ENCODE assay signal across 20 cellular contexts in genomic region chr3:132285620-132285945, GRCh38. TPM values are rescaled to one million over a fixed set of nuclear protein-coding genes. Genes with fewer than 3 reads are reported as not detected.
DNase-seq lines count a peak whose midpoint lies in the region; ATAC-seq and TF ChIP-seq lines count a peak whose summit lies in the region.
"Had no signal": no experiment of that assay in that cellular context is flagged by ENCODE, and none has a peak within 500 bp of the region (broad histone marks: within the 10 kb centered on the region; RNA-seq: fewer than 3 reads in every experiment).

No MANE protein-coding gene starts in this region.

- H3K36me3 ChIP-seq in body of pancreas (replicated peaks in 1 of 2; ENCODE audit: insufficient read depth in 1 of 2, low read depth in 2 of 2): no peaks in the 10 kb centered on the region
- H3K36me3 ChIP-seq in left lung: no peaks in the 10 kb centered on the region
- H3K36me3 ChIP-seq: adrenal gland had no signal

- ATAC-seq in body of pancreas: peak; percentile 92
- peak; percentile 13 for ATAC-seq in left lung
- ATAC-seq: activated CD8-positive, alpha-beta T cell treated with anti-CD3 and anti-CD28 coated beads for 36 hours; PC-3; SK-N-SH treated with all-trans-retinoic acid at 6 μM for 48 hours had no signal

- no peak for TF ChIP-seq CTCF in Calu3 (IDR thresholded peaks at IDR 0.05; ENCODE audit: unreplicated experiment)
- TF ChIP-seq CTCF in body of pancreas (IDR thresholded peaks at IDR 0.05): no peak
- TF ChIP-seq CTCF in left lung (IDR thresholded peaks at IDR 0.05): no peak

- 11 to 17% methylated on average over 2 of the region's 2 CpGs for WGBS in body of pancreas, 2 donors

- H3K27ac ChIP-seq in body of pancreas: peak overlapping the region in 3 of 4 donors; percentile 31 to 60 (median 42)
- peak overlapping the region in 1 of 2 donors; percentile 94 for H3K27ac ChIP-seq in left lung
- H3K27ac ChIP-seq: adrenal gland had no signal

- H3K27me3 Mint-ChIP-seq in Calu3 (ENCODE audit: unreplicated experiment): no peaks in the 10 kb centered on the region
- peaks cover 7% of the 10 kb centered on the region for H3K27me3 Mint-ChIP-seq in activated naive CD4-positive, alpha-beta T cell treated with anti-CD3 and anti-CD28 coated beads, Interleukin-2, amount 10 ng/mL, durations not matched to agents 7 days and 5 days

- H3K4me1 Mint-ChIP-seq in Calu3 (ENCODE audit: low read depth, unreplicated experiment): peaks cover 39% of the 10 kb centered on the region
- no peaks in the 10 kb centered on the region for H3K4me1 Mint-ChIP-seq in activated naive CD4-positive, alpha-beta T cell treated with anti-CD3 and anti-CD28 coated beads, Interleukin-2, amount 10 ng/mL, durations not matched to agents 7 days and 5 days

- H3K4me3 Mint-ChIP-seq in Calu3 (ENCODE audit: low read depth, unreplicated experiment): no peak overlapping the region
- no peak overlapping the region for H3K4me3 Mint-ChIP-seq in activated naive CD4-positive, alpha-beta T cell treated with anti-CD3 and anti-CD28 coated beads, Interleukin-2, amount 10 ng/mL, durations not matched to agents 7 days and 5 days
- H3K4me3 Mint-ChIP-seq: activated CD8-positive, alpha-beta T cell treated with anti-CD3 and anti-CD28 coated beads for 36 hours had no signal

- H3K4me3 ChIP-seq in body of pancreas: no peak overlapping the region
- no peak overlapping the region for H3K4me3 ChIP-seq in left lung
- H3K4me3 ChIP-seq: adrenal gland had no signal

- TF ChIP-seq POLR2A in body of pancreas (IDR thresholded peaks at IDR 0.05): no peak

- H3K27me3 ChIP-seq in body of pancreas (no peaks in the 10 kb centered on the region), left lung (no peaks in the 10 kb centered on the region)
- H3K27me3 ChIP-seq: adrenal gland had no signal

- BruUV-seq in Calu3 (replicated peaks; lab: Mats Ljungman, UMichigan): no TSS peak

- intact Hi-C loops in Calu3 (cut with micrococcal nuclease; ENCODE audit: unreplicated experiment): no loop called here
- intact Hi-C loops in body of pancreas (cut with DNase I): no loop called here
- intact Hi-C loops in left lung (cut with DNase I): no loop called here

- H3K9me3 Mint-ChIP-seq in Calu3 (ENCODE audit: low read depth, unreplicated experiment): peaks cover 9% of the 10 kb centered on the region
- H3K9me3 Mint-ChIP-seq in activated naive CD4-positive, alpha-beta T cell treated with anti-CD3 and anti-CD28 coated beads, Interleukin-2, amount 10 ng/mL, durations not matched to agents 7 days and 5 days: no peaks in the 10 kb centered on the region
- H3K9me3 Mint-ChIP-seq: activated CD8-positive, alpha-beta T cell treated with anti-CD3 and anti-CD28 coated beads for 36 hours had no signal

- no peaks in the 10 kb centered on the region for H3K9me3 ChIP-seq in body of pancreas
- no peaks in the 10 kb centered on the region for H3K9me3 ChIP-seq in left lung
- H3K9me3 ChIP-seq: adrenal gland had no signal

- H3K27ac Mint-ChIP-seq in Calu3 (ENCODE audit: unreplicated experiment): no peak overlapping the region
- no peak overlapping the region for H3K27ac Mint-ChIP-seq in activated naive CD4-positive, alpha-beta T cell treated with anti-CD3 and anti-CD28 coated beads, Interleukin-2, amount 10 ng/mL, durations not matched to agents 7 days and 5 days
- H3K27ac Mint-ChIP-seq: activated CD8-positive, alpha-beta T cell treated with anti-CD3 and anti-CD28 coated beads for 36 hours had no signal

- no peaks in the 10 kb centered on the region for H3K36me3 Mint-ChIP-seq in Calu3 (ENCODE audit: insufficient read depth, unreplicated experiment)
- H3K36me3 Mint-ChIP-seq in activated naive CD4-positive, alpha-beta T cell treated with anti-CD3 and anti-CD28 coated beads, Interleukin-2, amount 10 ng/mL, durations not matched to agents 7 days and 5 days: no peaks in the 10 kb centered on the region

- CTCF ChIA-PET in Calu3 (lab: Charles Lee): interaction anchor here (2.2 kb wide), 1 partner anchor 32 kb away, joined by 7 read pairs; the partner anchor contains the start of gene ACP3
- CTCF ChIA-PET in activated naive CD4-positive, alpha-beta T cell treated with anti-CD3 and anti-CD28 coated beads, Interleukin-2, amount 10 ng/mL, durations not matched to agents 7 days and 5 days (lab: Charles Lee): no interaction called here

- DNase-seq in Calu3: peak; percentile 33
- peak; percentile 40 for DNase-seq in HuH-7 (ENCODE audit: low spot score)
- DNase-seq in body of pancreas: peak in 3 of 4 donors; percentile 24 to 46 (median 42)
- no peak for DNase-seq in left lung
- DNase-seq in activated naive CD4-positive, alpha-beta T cell treated with anti-CD3 and anti-CD28 coated beads, Interleukin-2, amount 10 ng/mL, durations not matched to agents 7 days and 5 days: no peak
- DNase-seq in NCI-H524 treated with DMSO at 0.1 percent for 48 hours (lab: John Stamatoyannopoulos, UW): no peak
- DNase-seq in COR-L47 (lab: John Stamatoyannopoulos, UW): no peak
- DNase-seq in RKO (ENCODE audit: low spot score): no peak
- DNase-seq: activated CD8-positive, alpha-beta T cell treated with anti-CD3 and anti-CD28 coated beads for 36 hours; GOT3; NCI-H187 treated with DMSO at 0.1 percent for 48 hours; NCI-H510A treated with DMSO at 0.1 percent for 48 hours; PC-3; retina; stimulated activated CD4-positive, alpha-beta T cell treated with anti-CD3 and anti-CD28 coated beads, Interleukin-2, amount 100 ng/mL, for 24 hours; substantia nigra had no signal

- H3K4me1 ChIP-seq in body of pancreas (peaks cover 28% of the 10 kb centered on the region), left lung (peaks cover 10 to 41% of the 10 kb centered on the region in 2 donors)

RNA-seq across cellular contexts. Expression of gene ACP3, which starts 31.6 kb away (rescaled TPM):
- total RNA-seq in Calu3 (2022) (3.8 and 5.8 TPM in 2 replicates), body of pancreas (1 to 10 TPM in 1 of 2 donors, under 1 TPM in 1; 0.33 to 1.6 TPM), left lung (10 to 100 TPM; 11.9 to 24.3 TPM)
- total RNA-seq: activated CD8-positive, alpha-beta T cell treated with anti-CD3 and anti-CD28 coated beads for 36 hours; frontal cortex; MCF 10A had no signal

Comparison
In these comparisons a context has a peak if more than half of its experiments do, and no peak if none do; other contexts are left out.
1. DNase-seq: peak in Calu3 (single experiment), HuH-7 (single experiment) and body of pancreas (3 of 4); none in left lung (0 of 2), activated naive CD4-positive, alpha-beta T cell treated with anti-CD3 and anti-CD28 coated beads, Interleukin-2, amount 10 ng/mL, durations not matched to agents 7 days and 5 days (single experiment), NCI-H524 treated with DMSO at 0.1 percent for 48 hours (single experiment), COR-L47 (single experiment) and RKO (single experiment).